Comparison of ENCODE assay signal across 25 cellular contexts in the genomic region with DNA sequence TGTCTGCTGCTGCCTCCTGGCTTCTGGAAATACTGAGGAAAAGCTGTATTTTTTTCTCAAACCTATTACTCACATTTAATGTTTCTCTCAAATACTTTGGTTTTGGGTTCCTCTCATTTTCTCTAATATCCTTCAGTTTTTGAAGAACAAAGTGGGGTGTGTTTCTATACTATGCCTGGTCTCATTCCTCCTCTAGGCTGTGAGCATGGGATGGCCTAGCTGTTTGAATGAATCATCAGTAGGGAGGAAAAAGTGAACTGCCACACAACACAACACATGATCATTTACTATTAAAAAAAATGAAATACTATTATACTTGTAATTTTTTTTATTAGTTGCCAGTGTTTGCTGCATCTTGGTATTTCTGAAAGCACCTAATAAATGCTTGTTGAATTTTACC. TPM values are rescaled to one million over a fixed set of nuclear protein-coding genes. Genes with fewer than 3 reads are reported as not detected.
DNase-seq lines count a peak whose midpoint lies in the region; TF ChIP-seq lines count a peak whose summit lies in the region.
"Had no signal": no experiment of that assay in that cellular context is flagged by ENCODE, and none has a peak within 500 bp of the region (broad histone marks: within the 10 kb centered on the region; RNA-seq: fewer than 3 reads in every experiment).

No MANE protein-coding gene starts in this region.

- no peak overlapping the region for H3K4me3 Mint-ChIP-seq in MCF 10A (ENCODE audit: unreplicated experiment)
- H3K4me3 Mint-ChIP-seq in stimulated activated naive CD8-positive, alpha-beta T cell treated with anti-CD3 and anti-CD28 coated beads, Interleukin-15, Interleukin-2, amounts not matched to agents 100 ng/mL and 50 ng/mL, for 24 hours, result no peak overlapping the region
- H3K4me3 Mint-ChIP-seq: CD8-positive, alpha-beta T cell; H9 had no signal

- in situ Hi-C loops in mammary epithelial cell (cut with MboI; ENCODE audit: low sequenced_read_pairs in 2 of 2), result loop anchor here in 1 of 2 donors (25.0 kb wide), 1 partner anchor 387 kb away; a partner anchor contains a TSS

- no peak overlapping the region for H3K9ac ChIP-seq in mammary epithelial cell (ENCODE audit: insufficient read depth, low read length)
- H3K9ac ChIP-seq: KMS-11 had no signal

- no peaks in the 10 kb centered on the region for H3K27me3 ChIP-seq in breast epithelium
- no peaks in the 10 kb centered on the region for H3K27me3 ChIP-seq in mammary epithelial cell (ENCODE audit: insufficient read depth, low read length)
- H3K27me3 ChIP-seq in esophagus muscularis mucosa, result peaks cover 0 to 3% (median 0%) of the 10 kb centered on the region in 4 donors
- no peaks in the 10 kb centered on the region for H3K27me3 ChIP-seq in ascending aorta
- H3K27me3 ChIP-seq: Peyer's patch, SJCRH30 had no signal

- TF ChIP-seq POLR2A in breast epithelium (IDR thresholded peaks at IDR 0.05) (no peak), esophagus muscularis mucosa (IDR thresholded peaks at IDR 0.05; ENCODE audit: low read depth) (no peak)

- H3K36me3 ChIP-seq in breast epithelium (no peaks in the 10 kb centered on the region), mammary epithelial cell (ENCODE audit: insufficient read depth, low read length) (no peaks in the 10 kb centered on the region), esophagus muscularis mucosa (no peaks in the 10 kb centered on the region), ascending aorta (no peaks in the 10 kb centered on the region)
- H3K36me3 ChIP-seq: Peyer's patch, SJCRH30 had no signal

- H3K4me1 ChIP-seq in breast epithelium, result no peaks in the 10 kb centered on the region
- peaks cover 11% of the 10 kb centered on the region for H3K4me1 ChIP-seq in mammary epithelial cell (ENCODE audit: insufficient read depth, low read length)
- no peaks in the 10 kb centered on the region for H3K4me1 ChIP-seq in esophagus muscularis mucosa
- H3K4me1 ChIP-seq in ascending aorta, result no peaks in the 10 kb centered on the region
- H3K4me1 ChIP-seq: Peyer's patch, SJCRH30 had no signal

- H3K27ac Mint-ChIP-seq in MCF 10A (ENCODE audit: low read depth, unreplicated experiment), result peak overlapping the region; percentile 67
- H3K27ac Mint-ChIP-seq in stimulated activated naive CD8-positive, alpha-beta T cell treated with anti-CD3 and anti-CD28 coated beads, Interleukin-15, Interleukin-2, amounts not matched to agents 100 ng/mL and 50 ng/mL, for 24 hours, result peak overlapping the region; percentile 52
- H3K27ac Mint-ChIP-seq: CD8-positive, alpha-beta T cell; H9 had no signal

- H3K4me3 ChIP-seq in breast epithelium (no peak overlapping the region), mammary epithelial cell (replicated peaks in 1 of 3; ENCODE audit: insufficient read depth in 1 of 3, low read depth in 2 of 3, low read length in 3 of 3) (no peak overlapping the region), fibroblast of mammary gland (ENCODE audit: control insufficient read depth, low read depth, low read length) (no peak overlapping the region), esophagus muscularis mucosa (no peak overlapping the region), ascending aorta (no peak overlapping the region)
- H3K4me3 ChIP-seq: Peyer's patch, SJCRH30 had no signal

- H3K9me3 ChIP-seq in breast epithelium (no peaks in the 10 kb centered on the region), mammary epithelial cell (replicated peaks; ENCODE audit: insufficient read depth, low read length) (no peaks in the 10 kb centered on the region), esophagus muscularis mucosa (no peaks in the 10 kb centered on the region), ascending aorta (no peaks in the 10 kb centered on the region)
- H3K9me3 ChIP-seq: Peyer's patch, SJCRH30 had no signal

- no peak for TF ChIP-seq EP300 in esophagus muscularis mucosa (IDR thresholded peaks at IDR 0.05)

- H3K27ac ChIP-seq in breast epithelium (no peak overlapping the region), mammary epithelial cell (ENCODE audit: insufficient read depth, low read depth, low read length) (no peak overlapping the region), esophagus muscularis mucosa (replicated peaks in 1 of 4) (no peak overlapping the region), ascending aorta (no peak overlapping the region)
- H3K27ac ChIP-seq: HL-60, KMS-11, Peyer's patch, SJCRH30 had no signal

- no peak overlapping the region for H3K4me2 ChIP-seq in mammary epithelial cell (ENCODE audit: insufficient read depth, low read depth, low read length)
- H3K4me2 ChIP-seq: KMS-11 had no signal

- CTCF ChIA-PET in MCF 10A (lab: Yijun Ruan, JAX) (interaction anchor here (0.6 to 1.7 kb wide), 5 partner anchors 12 to 196 kb away, joined by 3 to 5 read pairs (median 3); no protein-coding TSS in a partner anchor), mammary epithelial cell (lab: Charles Lee; ENCODE audit: low non-redundant PET) (interaction anchor here (0.6 kb wide), 2 partner anchors 28 to 55 kb away, joined by 3 to 4 read pairs; no protein-coding TSS in a partner anchor)

- no peaks in the 10 kb centered on the region for H4K20me1 ChIP-seq in mammary epithelial cell (ENCODE audit: insufficient read depth, low read length)

- BruUV-seq in MCF 10A (replicated peaks; lab: Mats Ljungman, UMichigan), result no TSS peak
- no TSS peak for BruUV-seq in mammary epithelial cell (replicated peaks; lab: Mats Ljungman, UMichigan)

- H3K4me1 Mint-ChIP-seq in MCF 10A (ENCODE audit: insufficient read depth, unreplicated experiment), result peaks cover 19% of the 10 kb centered on the region
- H3K4me1 Mint-ChIP-seq in stimulated activated naive CD8-positive, alpha-beta T cell treated with anti-CD3 and anti-CD28 coated beads, Interleukin-15, Interleukin-2, amounts not matched to agents 100 ng/mL and 50 ng/mL, for 24 hours (ENCODE audit: low read depth), result peaks cover 15% of the 10 kb centered on the region

- intact Hi-C loops in MCF 10A (cut with micrococcal nuclease) (loop anchor here (2.0 kb wide), 1 partner anchor 22 kb away; a partner anchor contains a TSS), breast epithelium (cut with DNase I; ENCODE audit: low total_unique reads) (no loop called here), mammary epithelial cell (cut with micrococcal nuclease) (no loop called here), esophagus muscularis mucosa (cut with DNase I) (no loop called here), ascending aorta (cut with DNase I) (no loop called here)

- POLR2A ChIA-PET in MCF 10A (lab: Yijun Ruan, JAX), result interaction anchor here (0.5 to 3.1 kb wide), 9 partner anchors 9 to 395 kb away, joined by 3 to 19 read pairs (median 6); a partner anchor contains a TSS

- H3K79me2 ChIP-seq in mammary epithelial cell (ENCODE audit: insufficient read depth, low read length), result no peaks in the 10 kb centered on the region

- dilution Hi-C loops in mammary epithelial cell (cut with HindIII; ENCODE audit: low sequenced_read_pairs), result no loop called here

- H3K36me3 Mint-ChIP-seq in MCF 10A (ENCODE audit: insufficient read depth, unreplicated experiment), result no peaks in the 10 kb centered on the region
- no peaks in the 10 kb centered on the region for H3K36me3 Mint-ChIP-seq in stimulated activated naive CD8-positive, alpha-beta T cell treated with anti-CD3 and anti-CD28 coated beads, Interleukin-15, Interleukin-2, amounts not matched to agents 100 ng/mL and 50 ng/mL, for 24 hours (ENCODE audit: low read depth)
- H3K36me3 Mint-ChIP-seq: CD8-positive, alpha-beta T cell had no signal

- peak overlapping the region; percentile 2 for H2AFZ ChIP-seq in mammary epithelial cell (ENCODE audit: low read depth, low read length)

- DNase-seq in MCF 10A (ENCODE audit: unreplicated experiment) (no peak), breast epithelium (ENCODE audit: low spot score in 2 of 2) (no peak), mammary epithelial cell (peak; percentile 33), fibroblast of mammary gland (ENCODE audit: low read depth) (peak; percentile 14), esophagus muscularis mucosa (ENCODE audit: extremely low spot score) (no peak), HT-29 (ENCODE audit: low spot score) (no peak), ascending aorta (ENCODE audit: low spot score in 2 of 2) (no peak)
- DNase-seq: AML-193; C1 segment of cervical spinal cord; CD8-positive, alpha-beta T cell; EL; H9; MV-4-11; NCI-H1105 treated with DMSO at 0.1 percent for 48 hours; NCI-H2029 treated with DMSO at 0.1 percent for 48 hours; NCI-H2171; NCI-H524 treated with DMSO at 0.1 percent for 48 hours; NCI-H82; Peyer's patch; SJCRH30 had no signal

- TF ChIP-seq CTCF in MCF 10A (IDR thresholded peaks at IDR 0.05; ENCODE audit: unreplicated experiment) (no peak), breast epithelium (IDR thresholded peaks at IDR 0.05) (no peak), mammary epithelial cell (conservative IDR thresholded peaks at IDR 0.05 in 1 of 2, IDR thresholded peaks at IDR 0.05 in 1 of 2; ENCODE audit: extremely low read depth in 1 of 2, insufficient read depth in 1 of 2, low read depth in 1 of 2, low read length in 2 of 2) (no peak), fibroblast of mammary gland (conservative IDR thresholded peaks at IDR 0.05; ENCODE audit: control insufficient read depth, insufficient read depth, low read depth, low read length) (no peak), esophagus muscularis mucosa (IDR thresholded peaks at IDR 0.05) (no peak), ascending aorta (IDR thresholded peaks at IDR 0.05) (no peak)

- H3K9me3 Mint-ChIP-seq in MCF 10A (ENCODE audit: unreplicated experiment), result no peaks in the 10 kb centered on the region
- H3K9me3 Mint-ChIP-seq in stimulated activated naive CD8-positive, alpha-beta T cell treated with anti-CD3 and anti-CD28 coated beads, Interleukin-15, Interleukin-2, amounts not matched to agents 100 ng/mL and 50 ng/mL, for 24 hours, result no peaks in the 10 kb centered on the region
- H3K9me3 Mint-ChIP-seq: CD8-positive, alpha-beta T cell; H9 had no signal

- no peaks in the 10 kb centered on the region for H3K27me3 Mint-ChIP-seq in MCF 10A (ENCODE audit: insufficient read depth, unreplicated experiment)
- H3K27me3 Mint-ChIP-seq in stimulated activated naive CD8-positive, alpha-beta T cell treated with anti-CD3 and anti-CD28 coated beads, Interleukin-15, Interleukin-2, amounts not matched to agents 100 ng/mL and 50 ng/mL, for 24 hours, result no peaks in the 10 kb centered on the region

RNA-seq across cellular contexts. Expression of a gene that starts 11.3 kb away (rescaled TPM):
- 0.20 TPM in 1 of 2 replicates, not detected in the other for total RNA-seq in MCF 10A (2022)
- total RNA-seq in breast epithelium, result under 1 TPM in 2 of 3 donors, not detected in 1; 0.33 to 0.59 TPM
- under 1 TPM in 1 of 2 donors, not detected in 1; 0.17 TPM for total RNA-seq in mammary epithelial cell
- not detected for polyA plus RNA-seq in mammary epithelial cell
- not detected for polyA minus RNA-seq in mammary epithelial cell
- total RNA-seq in esophagus muscularis mucosa, result under 1 TPM in 1 of 4 donors, not detected in 3; 0.23 TPM
- not detected in 2 replicates for total RNA-seq in HT-29 (2014; rRNA removed; shearing (Covaris generic))
- 2.1 TPM for total RNA-seq in ascending aorta
- total RNA-seq: A172; CD8-positive, alpha-beta T cell; H9; Peyer's patch; SJCRH30 had no signal

RNA-seq across cellular contexts. Expression of a gene that starts 18.1 kb away (rescaled TPM):
- total RNA-seq in MCF 10A (2022) (not detected in 2 replicates), breast epithelium (1 to 10 TPM in 2 of 3 donors, under 1 TPM in 1; 0.48 to 1.6 (median 1.0) TPM), mammary epithelial cell (not detected), esophagus muscularis mucosa (1 to 10 TPM in 3 of 4 donors, under 1 TPM in 1; 0.83 to 2.7 (median 1.9) TPM), ascending aorta (40.4 TPM)
- not detected for polyA plus RNA-seq in mammary epithelial cell
- not detected for polyA minus RNA-seq in mammary epithelial cell
- total RNA-seq in HT-29 (2014; rRNA removed; shearing (Covaris generic)), result not detected in 2 replicates
- total RNA-seq: A172; CD8-positive, alpha-beta T cell; H9; SJCRH30 had no signal
- polyA plus RNA-seq: AG04450 had no signal

RNA-seq across cellular contexts. Expression of a gene that starts 21.8 kb away (rescaled TPM):
- total RNA-seq in MCF 10A (2022) (2.2 and 2.6 TPM in 2 replicates), breast epithelium (1 to 10 TPM; 1.4 to 2.3 (median 1.6) TPM), mammary epithelial cell (1 to 10 TPM in 1 of 2 donors, under 1 TPM in 1; 0.83 to 1.3 TPM), esophagus muscularis mucosa (1 to 10 TPM in 2 of 4 donors, under 1 TPM in 2; 0.66 to 2.1 (median 1.1) TPM), ascending aorta (not detected)
- 1.1 TPM for polyA plus RNA-seq in mammary epithelial cell
- polyA minus RNA-seq in mammary epithelial cell, result not detected
- 0.89 and 0.99 TPM in 2 replicates for total RNA-seq in HT-29 (2014; rRNA removed; shearing (Covaris generic))

RNA-seq across cellular contexts. Expression of a gene that starts 22.0 kb away (rescaled TPM):
- total RNA-seq in MCF 10A (2022) (51.3 and 56.6 TPM in 2 replicates), breast epithelium (10 to 100 TPM; 20.3 to 22.8 (median 22.1) TPM), mammary epithelial cell (10 to 100 TPM; 12.0 to 61.2 TPM), esophagus muscularis mucosa (10 to 100 TPM; 18.2 to 25.7 (median 19.1) TPM), ascending aorta (6.7 TPM)
- polyA plus RNA-seq in mammary epithelial cell, result 17.5 TPM
- polyA minus RNA-seq in mammary epithelial cell, result 32.0 TPM
- total RNA-seq in HT-29 (2014; rRNA removed; shearing (Covaris generic)), result 18.0 and 28.8 TPM in 2 replicates

Comparison
In these comparisons a context has a peak if more than half of its experiments do, and no peak if none do; other contexts are left out.
1. DNase-seq: peak in mammary epithelial cell (single experiment) and fibroblast of mammary gland (single experiment); none in MCF 10A (single experiment), breast epithelium (0 of 2), esophagus muscularis mucosa (single experiment), HT-29 (single experiment) and ascending aorta (0 of 2).
2. RNA of a gene that starts 18.1 kb away (total RNA-seq): 40.4 TPM in ascending aorta (single experiment); 0.83 to 2.7 TPM in esophagus muscularis mucosa, 0.48 to 1.6 TPM in breast epithelium, not detected in MCF 10A, not detected in mammary epithelial cell and not detected in HT-29; every median in the first group is over 10 times any median in the second.